Comparison of ENCODE assay signal across 6 cellular contexts in genomic region chr5:142013734-142014495, GRCh38. TPM values are rescaled to one million over a fixed set of nuclear protein-coding genes. Genes with fewer than 3 reads are reported as not detected.
A peak's percentile ranks its signal among the peaks of the same experiment; 100 is the strongest.
DNase-seq lines count a peak whose midpoint lies in the region; ATAC-seq and TF ChIP-seq lines count a peak whose summit lies in the region.

No MANE protein-coding gene starts in this region.

- H3K27ac ChIP-seq in IMR-90 (ENCODE audit: insufficient read depth, low read length), result no peak overlapping the region
- no peak overlapping the region for H3K27ac ChIP-seq in neuronal stem cell (replicated peaks; ENCODE audit: low read length)

- dilution Hi-C loops in IMR-90 (cut with HindIII; ENCODE audit: low sequenced_read_pairs, unreplicated experiment), result no loop called here

- no peak overlapping the region for H3K9ac ChIP-seq in IMR-90 (ENCODE audit: low read depth, low read length)
- no peak overlapping the region for H3K9ac ChIP-seq in neuronal stem cell (ENCODE audit: low read depth, low read length, poor library complexity)

- peak overlapping the region; percentile 77 for H2AK9ac ChIP-seq in IMR-90 (replicated peaks; ENCODE audit: low read depth, low read length, poor library complexity)

- H3K4me3 ChIP-seq in IMR-90 (ENCODE audit: insufficient read depth, low read depth, low read length), result no peak overlapping the region
- H3K4me3 ChIP-seq in neuronal stem cell (ENCODE audit: low read length in 2 of 2), result no peak overlapping the region

- H4K8ac ChIP-seq in IMR-90 (ENCODE audit: low read depth in 2 of 2, low read length in 2 of 2), result peak overlapping the region in 1 of 2 experiments; percentile 19; a peak in 2 of 4 replicates
- peak overlapping the region; percentile 70 for H4K8ac ChIP-seq in neuronal stem cell (ENCODE audit: low read depth, low read length)

- H2BK12ac ChIP-seq in neuronal stem cell (ENCODE audit: low read length), result no peak overlapping the region

- H3K4me3 Mint-ChIP-seq in brain, result peak overlapping the region; percentile 88 to 93 (median 90)

- H2BK15ac ChIP-seq in IMR-90 (ENCODE audit: low read depth, low read length), result peak overlapping the region; percentile 52; the same call in 2 of the 3 replicates
- peak overlapping the region; percentile 53 for H2BK15ac ChIP-seq in neuronal stem cell (ENCODE audit: low read length)

- no peak overlapping the region; the same call in none of the 2 replicates for H4K91ac ChIP-seq in IMR-90 (ENCODE audit: insufficient read depth, low read depth, low read length)
- no peak overlapping the region for H4K91ac ChIP-seq in neuronal stem cell (ENCODE audit: low read depth, low read length, poor library complexity)

- H3K14ac ChIP-seq in IMR-90 (replicated peaks; ENCODE audit: low read depth, low read length), result no peak overlapping the region
- H3K14ac ChIP-seq in neuronal stem cell (ENCODE audit: low read length), result peak overlapping the region; percentile 75

- H3K23ac ChIP-seq in IMR-90 (ENCODE audit: low read depth, low read length) (0 out of 2 replicates have a peak overlapping the region, but pooled peaks have one; percentile 10), neuronal stem cell (ENCODE audit: low read depth, low read length, poor library complexity) (no peak overlapping the region)

- DNase-seq in IMR-90 (peak; percentile 57), neuronal stem cell (ENCODE audit: low spot score) (no peak), NOMO-1 treated with DMSO at 0.1 percent for 48 hours (lab: John Stamatoyannopoulos, UW; ENCODE audit: unreplicated experiment) (no peak)
- no peak for DNase-seq in stimulated activated CD4-positive, alpha-beta T cell treated with anti-CD3 and anti-CD28 coated beads, Interleukin-12 subunit alpha, Interleukin-12 subunit beta, amount 100 ng/mL, for 4 hours

- no peak overlapping the region for H3K4me2 ChIP-seq in IMR-90 (ENCODE audit: low read depth, low read length)
- no peak overlapping the region for H3K4me2 ChIP-seq in neuronal stem cell (ENCODE audit: insufficient read depth, low read length, poor library complexity, severe bottlenecking)

- H3K18ac ChIP-seq in IMR-90 (ENCODE audit: low read depth, low read length) (no peak overlapping the region), neuronal stem cell (ENCODE audit: low read length) (peak overlapping the region; percentile 23)

- no peak for ATAC-seq in IMR-90 (ENCODE audit: low read depth)
- ATAC-seq in GM18861 (IDR thresholded peaks at IDR 0.05; ENCODE audit: unreplicated experiment), result no peak

- H2BK20ac ChIP-seq in IMR-90 (ENCODE audit: low read depth, low read length), result peak overlapping the region; percentile 20; the same call in 1 of the 2 replicates

- peaks cover 19% of the 10 kb centered on the region for H3K9me1 ChIP-seq in IMR-90 (ENCODE audit: insufficient read depth, low read length)

- WGBS in IMR-90 (ENCODE audit: extremely low coverage in 2 of 2, insufficient read length in 1 of 2), 2 experiments, result 86% methylated on average over 10 of the region's 16 CpGs; no CpG with 5 or more reads in 1 of the 2 experiments
- WGBS in neuronal stem cell (ENCODE audit: extremely low coverage in 2 of 2, insufficient read length in 2 of 2, insufficient replicate concordance in 1 of 2), 2 donors, result no CpG with 5 or more reads among the region's 16 CpGs

- H3K4ac ChIP-seq in IMR-90 (ENCODE audit: low read depth, low read length) (0 out of 2 replicates have a peak overlapping the region, but pooled peaks have one; percentile 15), neuronal stem cell (ENCODE audit: low read length) (no peak overlapping the region)

- peak overlapping the region; percentile 85 to 98 (median 93) for H3K27ac Mint-ChIP-seq in brain

- CTCF ChIA-PET in IMR-90 (lab: Yijun Ruan, JAX), result interaction anchor here (1.0 to 1.6 kb wide), 2 partner anchors 11 to 129 kb away, joined by 3 to 9 read pairs; no protein-coding TSS in a partner anchor

- no peaks in the 10 kb centered on the region for H4K20me1 ChIP-seq in IMR-90 (ENCODE audit: insufficient read depth, low read length)

- no TSS peak for BruUV-seq in IMR-90 (replicated peaks; lab: Mats Ljungman, UMichigan)

- H3K9me3 ChIP-seq in IMR-90 (ENCODE audit: control insufficient read depth, insufficient read depth, low read length) (no peaks in the 10 kb centered on the region), neuronal stem cell (replicated peaks in 1 of 2; ENCODE audit: control insufficient read depth in 2 of 2, insufficient read depth in 1 of 2, low read depth in 1 of 2, low read length in 2 of 2) (no peaks in the 10 kb centered on the region)

- H2AK5ac ChIP-seq in IMR-90 (ENCODE audit: low read depth, low read length), result peak overlapping the region; percentile 38; the same call in 1 of the 2 replicates
- H2AK5ac ChIP-seq in neuronal stem cell (ENCODE audit: low read depth, low read length), result no peak overlapping the region

- no peak overlapping the region for H2AFZ ChIP-seq in IMR-90 (replicated peaks; ENCODE audit: low read length, poor library complexity)
- H2AFZ ChIP-seq in neuronal stem cell (ENCODE audit: low read length), result no peak overlapping the region

- H2BK5ac ChIP-seq in IMR-90 (ENCODE audit: low read depth, low read length, poor library complexity, severe bottlenecking) (no peak overlapping the region), neuronal stem cell (ENCODE audit: low read length) (no peak overlapping the region)

- no peak for TF ChIP-seq POLR2A in IMR-90 (IDR thresholded peaks at IDR 0.05; ENCODE audit: low read depth, low read length)

- H3K4me1 ChIP-seq in IMR-90 (ENCODE audit: control insufficient read depth, insufficient read depth, low read length) (peaks cover 10% of the 10 kb centered on the region), neuronal stem cell (ENCODE audit: control insufficient read depth in 2 of 2, insufficient read depth in 1 of 2, low read depth in 1 of 2, low read length in 2 of 2) (peaks cover 0 to 7% of the 10 kb centered on the region in 2 donors)

- no peaks in the 10 kb centered on the region for H3K9me3 Mint-ChIP-seq in brain

- H4K5ac ChIP-seq in IMR-90 (ENCODE audit: low read depth, low read length), result peak overlapping the region; percentile 74; the same call in 1 of the 2 replicates

- no peaks in the 10 kb centered on the region for H3K27me3 ChIP-seq in IMR-90 (ENCODE audit: control insufficient read depth, insufficient read depth, low read length)
- no peaks in the 10 kb centered on the region for H3K27me3 ChIP-seq in neuronal stem cell (ENCODE audit: control insufficient read depth in 3 of 3, insufficient read depth in 3 of 3, low read depth in 1 of 3, low read length in 3 of 3)

- H2BK120ac ChIP-seq in IMR-90 (ENCODE audit: low read depth, low read length) (peak overlapping the region; percentile 40; the same call in 1 of the 2 replicates), neuronal stem cell (ENCODE audit: low read depth, low read length) (no peak overlapping the region)

- H3K36me3 ChIP-seq in IMR-90 (ENCODE audit: control insufficient read depth, insufficient read depth, low read length) (peaks cover 9% of the 10 kb centered on the region; the same call in 1 of the 2 replicates), neuronal stem cell (replicated peaks in 1 of 2; ENCODE audit: control insufficient read depth in 2 of 2, insufficient read depth in 2 of 2, low read length in 2 of 2) (peaks cover 0 to 4% of the 10 kb centered on the region in 2 donors)

- in situ Hi-C loops in IMR-90 (cut with MboI; ENCODE audit: low sequenced_read_pairs), result no loop called here

- intact Hi-C loops in IMR-90 (cut with micrococcal nuclease), result loop anchor here (2.0 to 10.0 kb wide), 4 partner anchors 95 to 681 kb away; partner anchors contain the start of gene NDFIP1

- H3K79me1 ChIP-seq in IMR-90 (ENCODE audit: low read depth in 1 of 2, low read length in 2 of 2) (peaks cover 4 to 17% of the 10 kb centered on the region in 2 experiments; a peak in 3 of 4 replicates), neuronal stem cell (ENCODE audit: low read depth, low read length) (no peaks in the 10 kb centered on the region)

- H3K56ac ChIP-seq in IMR-90 (ENCODE audit: extremely low read depth, insufficient read depth, low read length), result no peak overlapping the region

- H3K36me3 Mint-ChIP-seq in brain, result peaks cover 6% of the 10 kb centered on the region

- TF ChIP-seq RAD21 in IMR-90 (IDR thresholded peaks at IDR 0.05; ENCODE audit: low read length), result no peak

- POLR2A ChIA-PET in IMR-90 (lab: Charles Lee; ENCODE audit: unreplicated experiment), result no interaction called here

- H3K4me1 Mint-ChIP-seq in brain, result peaks cover 42% of the 10 kb centered on the region

- peaks cover 13% of the 10 kb centered on the region for H3K27me3 Mint-ChIP-seq in brain

- TF ChIP-seq CTCF in IMR-90 (conservative IDR thresholded peaks at IDR 0.05; ENCODE audit: low read depth, low read length) (no peak), brain (conservative IDR thresholded peaks at IDR 0.05) (no peak)

TF ChIP-seq in IMR-90, 13 proteins besides CTCF, POLR2A, EP300 and RAD21 (continues in another document):
- TF ChIP-seq RFX5 (IDR thresholded peaks at IDR 0.05; ENCODE audit: low read depth, low read length), result no peak
- no peak for TF ChIP-seq NFE2L2 (IDR thresholded peaks at IDR 0.05; ENCODE audit: low read depth, low read length)
- TF ChIP-seq MAZ (IDR thresholded peaks at IDR 0.05; ENCODE audit: borderline replicate concordance, low read depth, low read length), result no peak

RNA-seq across cellular contexts. Expression of gene GNPDA1, which starts 1.1 kb away (rescaled TPM):
- 50.5 and 60.6 TPM in 2 replicates for total RNA-seq in IMR-90 (2012; rRNA removed)
- polyA plus RNA-seq in IMR-90 (2012; rRNA removed) (19.6 and 23.1 TPM in 2 replicates), brain (ENCODE audit: insufficient read depth, low read depth, low replicate concordance) (66.1 TPM)
- 11.2 and 22.3 TPM in 2 replicates for polyA plus RNA-seq in IMR-90 (2012; cell fraction: cytosol; rRNA removed)
- 17.9 and 21.4 TPM in 2 replicates for polyA plus RNA-seq in IMR-90 (2012; cell fraction: nucleus; rRNA removed; ENCODE audit: low replicate concordance)
- polyA plus RNA-seq in neuronal stem cell (2013, experiment 1 of 2), result 83.7 TPM
- polyA plus RNA-seq in neuronal stem cell (2013, experiment 2 of 2), result 84.0 TPM

RNA-seq across cellular contexts. Expression of gene RNF14, which starts 45.0 kb away (rescaled TPM):
- total RNA-seq in IMR-90 (2012; rRNA removed), result 78.6 and 106 TPM in 2 replicates
- 27.0 and 36.1 TPM in 2 replicates for polyA plus RNA-seq in IMR-90 (2012; rRNA removed)
- polyA plus RNA-seq in IMR-90 (2012; cell fraction: cytosol; rRNA removed), result 11.7 and 16.9 TPM in 2 replicates
- polyA plus RNA-seq in IMR-90 (2012; cell fraction: nucleus; rRNA removed; ENCODE audit: low replicate concordance), result 5.1 and 20.8 TPM in 2 replicates
- polyA plus RNA-seq in brain (ENCODE audit: insufficient read depth, low read depth, low replicate concordance), result 39.1 TPM
- polyA plus RNA-seq in neuronal stem cell (2013, experiment 1 of 2), result 17.5 TPM
- polyA plus RNA-seq in neuronal stem cell (2013, experiment 2 of 2), result 17.1 TPM

RNA-seq across cellular contexts. Expression of gene PCDH12, which starts 55.9 kb away (rescaled TPM):
- under 0.01 and 0.18 TPM in 2 replicates for total RNA-seq in IMR-90 (2012; rRNA removed)
- polyA plus RNA-seq in IMR-90 (2012; rRNA removed) (0.01 and 0.02 TPM in 2 replicates), brain (ENCODE audit: insufficient read depth, low read depth, low replicate concordance) (3.0 TPM)
- polyA plus RNA-seq in IMR-90 (2012; cell fraction: cytosol; rRNA removed), result 0.01 TPM in 1 of 2 replicates, not detected in the other
- polyA plus RNA-seq in IMR-90 (2012; cell fraction: nucleus; rRNA removed; ENCODE audit: low replicate concordance), result 0.02 TPM in 1 of 2 replicates, not detected in the other
- polyA plus RNA-seq in neuronal stem cell (2013, experiment 1 of 2), result not detected
- not detected for polyA plus RNA-seq in neuronal stem cell (2013, experiment 2 of 2)
